23 cellular contexts compared by ENCODE assay signal in genomic region chr6:125250511-125250910, GRCh38.
"Had no signal": no experiment of that assay in that cellular context is flagged by ENCODE, and none has a peak within 500 bp of the region (broad histone marks: within the 10 kb centered on the region; RNA-seq: fewer than 3 reads in every experiment).

No MANE protein-coding gene starts in this region.

- FAIRE-seq: keratinocyte had no signal

- H3K9me3 ChIP-seq: colonic mucosa, esophagus muscularis mucosa, gastrocnemius medialis, heart right ventricle, left lung, lower lobe of right lung, mucosa of descending colon had no signal

- ATAC-seq: effector memory CD8-positive, alpha-beta T cell; foreskin keratinocyte; gastrocnemius medialis; heart right ventricle; left cardiac atrium; left lung; left ventricle myocardium superior; lower lobe of right lung; mucosa of descending colon; naive thymus-derived CD8-positive, alpha-beta T cell had no signal

- H3K27ac Mint-ChIP-seq: dendritic cell treated with granulocyte-macrophage colony-stimulating factor and Interleukin-4, amounts not matched to agents 40 ng/mL and 50 ng/mL, for 4 days; effector memory CD8-positive, alpha-beta T cell; endodermal cell; naive B cell; naive thymus-derived CD8-positive, alpha-beta T cell had no signal

- H3K27ac ChIP-seq: colonic mucosa, epithelial cell of prostate, esophagus muscularis mucosa, foreskin keratinocyte, gastrocnemius medialis, heart right ventricle, left lung, lower lobe of right lung had no signal

- H3K27me3 ChIP-seq: colonic mucosa, esophagus muscularis mucosa, foreskin keratinocyte, gastrocnemius medialis, heart right ventricle, left lung had no signal

- H3K4me1 Mint-ChIP-seq: naive B cell; naive thymus-derived CD8-positive, alpha-beta T cell had no signal

- H3K36me3 Mint-ChIP-seq: naive B cell had no signal

- DNase-seq: colonic mucosa; cortex of kidney; effector CD8-positive, alpha-beta T cell; effector memory CD8-positive, alpha-beta T cell; endodermal cell; foreskin keratinocyte; gastrocnemius medialis; glutamatergic neuron; head of caudate nucleus; heart right ventricle; hippocampal formation; left cardiac atrium; left lung; left ventricle myocardium superior; lower lobe of right lung; mesendoderm; mucosa of descending colon; naive B cell; naive thymus-derived CD8-positive, alpha-beta T cell had no signal

- H3K4me3 Mint-ChIP-seq: dendritic cell treated with granulocyte-macrophage colony-stimulating factor and Interleukin-4, amounts not matched to agents 40 ng/mL and 50 ng/mL, for 4 days; effector memory CD8-positive, alpha-beta T cell; endodermal cell; naive B cell; naive thymus-derived CD8-positive, alpha-beta T cell had no signal

- H3K36me3 ChIP-seq: colonic mucosa, esophagus muscularis mucosa, left lung, lower lobe of right lung had no signal

- H3K9me3 Mint-ChIP-seq: dendritic cell treated with granulocyte-macrophage colony-stimulating factor and Interleukin-4, amounts not matched to agents 40 ng/mL and 50 ng/mL, for 4 days; effector memory CD8-positive, alpha-beta T cell; endodermal cell; naive B cell had no signal

- H3K4me1 ChIP-seq: colonic mucosa, left lung, lower lobe of right lung had no signal

- H3K4me3 ChIP-seq: colonic mucosa, esophagus muscularis mucosa, gastrocnemius medialis, heart right ventricle, left lung, lower lobe of right lung, mucosa of descending colon had no signal
